Comparison of ENCODE assay signal across 20 cellular contexts in genomic region chr18:59605633-59606192, GRCh38.
DNase-seq lines count a peak whose midpoint lies in the region; FAIRE-seq and TF ChIP-seq lines count a peak whose summit lies in the region.
"Had no signal": no experiment of that assay in that cellular context is flagged by ENCODE, and none has a peak within 500 bp of the region (broad histone marks: within the 10 kb centered on the region; RNA-seq: fewer than 3 reads in every experiment).

No MANE protein-coding gene starts in this region.

- H2AFZ ChIP-seq in fibroblast of lung (ENCODE audit: low read length) = no peak overlapping the region
- H2AFZ ChIP-seq: hepatocyte had no signal

- peak overlapping the region; percentile 47 for H3K4me2 ChIP-seq in fibroblast of lung (ENCODE audit: extremely low read depth, insufficient read depth, low read length)
- H3K4me2 ChIP-seq: hepatocyte had no signal

- no peak for TF ChIP-seq POLR2A in ovary (IDR thresholded peaks at IDR 0.05)

- H3K9ac ChIP-seq in fibroblast of lung (ENCODE audit: insufficient read depth, low read length) = no peak overlapping the region

- H3K4me3 ChIP-seq in fibroblast of lung (replicated peaks in 1 of 4; ENCODE audit: control extremely low read depth in 1 of 4, insufficient read depth in 1 of 4, low read depth in 3 of 4, low read length in 4 of 4) (peak overlapping the region in 1 of 4 experiments; percentile 3), ovary (no peak overlapping the region), small intestine (ENCODE audit: low read depth in 1 of 2, low read length in 2 of 2) (no peak overlapping the region)
- H3K4me3 ChIP-seq: esophagus squamous epithelium, hepatocyte had no signal

- peaks cover 68% of the 10 kb centered on the region for H3K79me2 ChIP-seq in fibroblast of lung (ENCODE audit: control insufficient read depth, insufficient read depth, low read length)
- H3K79me2 ChIP-seq: hepatocyte had no signal

- CTCF ChIA-PET in RWPE1 (lab: Yijun Ruan, JAX) = no interaction called here

- TF ChIP-seq CTCF in fibroblast of lung (conservative IDR thresholded peaks at IDR 0.05 in 1 of 2, IDR thresholded peaks at IDR 0.05 in 1 of 2; ENCODE audit: low read depth in 1 of 2, low read length in 2 of 2) (no peak), ovary (IDR thresholded peaks at IDR 0.05) (no peak), RWPE1 (conservative IDR thresholded peaks at IDR 0.05; ENCODE audit: low read depth) (no peak)

- peaks cover 11% of the 10 kb centered on the region for H3K4me1 ChIP-seq in fibroblast of lung (ENCODE audit: control insufficient read depth, extremely low read depth, insufficient read depth, low read length)
- H3K4me1 ChIP-seq in ovary (ENCODE audit: insufficient read depth) = peaks cover 27% of the 10 kb centered on the region
- H3K4me1 ChIP-seq in small intestine (ENCODE audit: control insufficient read depth in 2 of 2, insufficient read depth in 1 of 2, low read depth in 1 of 2, low read length in 1 of 2) = no peaks in the 10 kb centered on the region

- no peaks in the 10 kb centered on the region for H3K27me3 ChIP-seq in fibroblast of lung (ENCODE audit: control insufficient read depth, insufficient read depth, low read length)
- no peaks in the 10 kb centered on the region for H3K27me3 ChIP-seq in ovary
- H3K27me3 ChIP-seq in small intestine (ENCODE audit: control insufficient read depth in 2 of 2, insufficient read depth in 2 of 2, low read length in 2 of 2) = no peaks in the 10 kb centered on the region
- H3K27me3 ChIP-seq: esophagus squamous epithelium, hepatocyte had no signal

- H3K27ac ChIP-seq in fibroblast of lung (ENCODE audit: insufficient read depth, low read length) = peak overlapping the region; percentile 47
- H3K27ac ChIP-seq in ovary = peak overlapping the region; percentile 17 to 80
- no peak overlapping the region for H3K27ac ChIP-seq in RWPE1
- H3K27ac ChIP-seq in small intestine (ENCODE audit: low read depth in 1 of 2, low read length in 1 of 2) = peak overlapping the region in 1 of 2 donors; percentile 6
- H3K27ac ChIP-seq: hepatocyte had no signal

- H4K20me1 ChIP-seq in fibroblast of lung (ENCODE audit: control insufficient read depth, extremely low read depth, insufficient read depth, low read length) = peaks cover 3% of the 10 kb centered on the region

- H3K9me3 ChIP-seq in fibroblast of lung (ENCODE audit: control insufficient read depth, insufficient read depth, low read depth, low read length) (no peaks in the 10 kb centered on the region), ovary (no peaks in the 10 kb centered on the region), small intestine (ENCODE audit: control insufficient read depth, low read depth) (no peaks in the 10 kb centered on the region)
- H3K9me3 ChIP-seq: esophagus squamous epithelium had no signal

- FAIRE-seq in small intestine (lab: Jason Lieb, UNC) = no peak

- intact Hi-C loops in ovary (cut with DNase I) = no loop called here

- no peak for TF ChIP-seq EP300 in ovary (IDR thresholded peaks at IDR 0.05)

- H3K36me3 ChIP-seq in fibroblast of lung (ENCODE audit: control insufficient read depth, insufficient read depth, low read length) (no peaks in the 10 kb centered on the region), ovary (no peaks in the 10 kb centered on the region), small intestine (ENCODE audit: control insufficient read depth in 2 of 2, insufficient read depth in 2 of 2, low read length in 2 of 2) (no peaks in the 10 kb centered on the region)
- H3K36me3 ChIP-seq: esophagus squamous epithelium had no signal

- WGBS in ovary, 3 donors = 11 to 45% (median 13%) methylated on average over 13 of the region's 13 CpGs
- WGBS in small intestine, 3 donors = 71 to 90% (median 81%) methylated on average over 13 of the region's 13 CpGs

- DNase-seq in H4 (ENCODE audit: low spot score) (peak; percentile 11), RPMI7951 (ENCODE audit: low read depth) (peak; percentile 10), fibroblast of lung (ENCODE audit: low read depth in 2 of 2) (peak; percentile 41 to 82), ovary (peak; percentile 49 to 77 (median 65)), RWPE1 (ENCODE audit: low spot score) (no peak), NCI-H1048 (lab: John Stamatoyannopoulos, UW) (no peak), small intestine (no peak), COLO829 (ENCODE audit: low spot score) (no peak)
- DNase-seq: activated B cell treated with CpG ODN at 0.5 μM for 24 hours; activated CD8-positive, alpha-beta memory T cell treated with anti-CD3 and anti-CD28 coated beads for 24 hours; activated naive CD8-positive, alpha-beta T cell treated with anti-CD3 and anti-CD28 coated beads for 36 hours; effector CD8-positive, alpha-beta T cell; esophagus squamous epithelium; islet precursor cell; NCI-H1105; NCI-H2081 treated with DMSO at 0.1 percent for 48 hours; NCI-H526 treated with DMSO at 0.1 percent for 48 hours; OCI-M1; stimulated activated CD4-positive, alpha-beta T cell treated with anti-CD3 and anti-CD28 coated beads, Interleukin-2, amount 100 ng/mL, for 48 hours had no signal

- POLR2A ChIA-PET in RWPE1 (lab: Yijun Ruan, JAX; ENCODE audit: low non-redundant PET) = no interaction called here

Comparison
In these comparisons a context has a peak if more than half of its experiments do, and no peak if none do; other contexts are left out.
1. DNase-seq: peak in H4 (single experiment), RPMI7951 (single experiment), fibroblast of lung (2 of 2) and ovary (5 of 5); none in RWPE1 (single experiment), NCI-H1048 (single experiment), small intestine (single experiment) and COLO829 (single experiment).